In the genomic region with DNA sequence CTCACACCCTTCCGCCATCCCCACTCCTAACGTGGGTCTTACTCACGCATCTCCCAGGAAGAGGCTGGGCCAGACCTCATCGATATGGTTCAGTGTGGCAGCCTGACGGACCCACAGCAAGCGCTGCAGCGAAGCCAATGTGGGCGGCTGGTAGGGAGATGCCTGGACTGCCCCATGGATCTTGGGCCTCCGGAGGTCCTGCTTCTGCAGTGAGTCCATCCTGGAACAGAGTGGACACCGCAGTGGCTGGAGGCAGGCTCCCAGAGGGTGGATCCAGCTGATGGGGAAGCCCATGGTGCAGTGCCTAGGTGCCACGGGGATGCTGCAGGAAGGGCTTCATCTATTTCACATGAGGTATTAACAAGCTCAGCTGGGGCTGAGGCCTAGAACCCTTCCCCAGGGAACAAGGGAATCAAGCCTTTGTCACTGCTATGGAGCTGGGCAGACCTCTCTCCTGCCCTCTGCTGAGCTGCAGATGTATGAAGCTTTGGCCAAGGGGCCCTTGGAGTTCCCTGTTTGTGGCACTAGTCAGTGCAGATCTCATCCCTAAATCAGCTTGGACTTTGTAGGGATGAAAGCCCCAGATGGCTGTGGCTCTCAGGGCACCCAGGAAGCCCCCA, we compare ENCODE assay signal across 2 cellular contexts.
TF ChIP-seq lines count a peak whose summit lies in the region.

No MANE protein-coding gene starts in this region.

TF ChIP-seq in IMR-90, 13 proteins besides CTCF, POLR2A, EP300 and RAD21:
- TF ChIP-seq CEBPB (IDR thresholded peaks at IDR 0.05; ENCODE audit: low read depth, low read length) (no peak), MXI1 (IDR thresholded peaks at IDR 0.05; ENCODE audit: borderline replicate concordance, low read depth, low read length) (no peak), SMC3 (IDR thresholded peaks at IDR 0.05; ENCODE audit: low read depth, low read length) (peak; percentile 42; the same call in 1 of the 2 replicates)
- TF ChIP-seq, protein P1, sequence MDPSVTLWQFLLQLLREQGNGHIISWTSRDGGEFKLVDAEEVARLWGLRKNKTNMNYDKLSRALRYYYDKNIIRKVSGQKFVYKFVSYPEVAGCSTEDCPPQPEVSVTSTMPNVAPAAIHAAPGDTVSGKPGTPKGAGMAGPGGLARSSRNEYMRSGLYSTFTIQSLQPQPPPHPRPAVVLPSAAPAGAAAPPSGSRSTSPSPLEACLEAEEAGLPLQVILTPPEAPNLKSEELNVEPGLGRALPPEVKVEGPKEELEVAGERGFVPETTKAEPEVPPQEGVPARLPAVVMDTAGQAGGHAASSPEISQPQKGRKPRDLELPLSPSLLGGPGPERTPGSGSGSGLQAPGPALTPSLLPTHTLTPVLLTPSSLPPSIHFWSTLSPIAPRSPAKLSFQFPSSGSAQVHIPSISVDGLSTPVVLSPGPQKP (IDR thresholded peaks at IDR 0.05; ENCODE audit: borderline replicate concordance, low read depth, low read length): no peak

TF ChIP-seq in GM12878, 131 proteins besides CTCF, POLR2A, EP300 and RAD21:
- TF ChIP-seq SMC3 (IDR thresholded peaks at IDR 0.05; ENCODE audit: borderline replicate concordance, low read length): peak; percentile 33; the same call in 1 of the 2 replicates
- no peak for TF ChIP-seq CREM (IDR thresholded peaks at IDR 0.05; ENCODE audit: low read depth)
- no peak for TF ChIP-seq MEF2A (IDR thresholded peaks at IDR 0.05; ENCODE audit: insufficient read depth, low read depth, low read length)
- no peak for TF ChIP-seq SPI1 (IDR thresholded peaks at IDR 0.05; ENCODE audit: borderline replicate concordance, insufficient read depth, low read depth, low read length)
- TF ChIP-seq TARDBP (IDR thresholded peaks at IDR 0.05; ENCODE audit: borderline replicate concordance): no peak
TF ChIP-seq in GM12878: peak in this region for 1.
